16 cellular contexts compared by ENCODE assay signal in the genomic region with DNA sequence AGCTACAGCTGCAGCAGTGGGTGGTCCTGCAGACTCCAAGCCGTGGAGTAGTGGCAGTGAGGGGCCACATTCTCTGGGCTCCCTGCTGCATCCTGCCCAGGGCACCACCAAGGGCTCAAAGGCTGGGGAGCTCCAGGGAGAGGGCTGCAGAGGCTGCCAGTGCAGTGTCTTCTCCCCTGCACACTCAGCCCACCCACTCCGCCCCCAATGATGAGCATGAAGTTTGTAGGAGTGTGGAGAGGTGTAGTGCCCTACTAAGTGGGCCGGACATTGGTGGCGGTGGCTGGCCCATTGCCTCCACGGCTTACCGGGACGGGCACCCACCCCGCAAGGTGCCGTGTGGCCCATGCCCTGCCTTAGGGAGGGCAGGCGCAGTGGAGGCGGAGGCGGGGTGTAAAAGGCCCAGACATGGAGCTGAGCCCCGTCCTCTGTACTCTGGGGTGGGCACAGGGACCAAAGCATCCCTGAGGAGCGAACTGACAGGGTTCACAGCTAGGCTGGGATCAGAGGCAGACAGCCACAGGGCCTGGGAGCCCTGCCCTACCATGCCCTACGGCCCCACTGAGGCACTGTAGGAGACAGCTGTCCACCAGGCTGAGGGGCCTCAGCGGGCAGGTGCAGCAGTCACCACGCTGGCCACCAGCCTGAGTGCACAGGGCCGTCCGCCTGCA.
"Had no signal": no experiment of that assay in that cellular context is flagged by ENCODE, and none has a peak within 500 bp of the region (broad histone marks: within the 10 kb centered on the region; RNA-seq: fewer than 3 reads in every experiment).

No MANE protein-coding gene starts in this region.

- H3K27me3 ChIP-seq: gastrocnemius medialis had no signal

- H3K9me3 ChIP-seq: gastrocnemius medialis, prostate gland had no signal

- H3K27ac Mint-ChIP-seq: activated CD8-positive, alpha-beta memory T cell treated with anti-CD3 and anti-CD28 coated beads, Interleukin-2, amount 10 ng/mL, durations not matched to agents 7 days and 5 days; activated naive CD8-positive, alpha-beta T cell; naive B cell; stimulated activated naive CD8-positive, alpha-beta T cell treated with anti-CD3 and anti-CD28 coated beads, Interleukin-15, Interleukin-2, amounts not matched to agents 100 ng/mL and 50 ng/mL, for 24 hours; T-helper 17 cell had no signal

- H3K27ac ChIP-seq: gastrocnemius medialis, prostate gland had no signal

- H3K9me3 Mint-ChIP-seq: activated T-cell treated with anti-CD3 and anti-CD28 coated beads, Interleukin-2, amount 50 U/mL, for 4 hours had no signal

- H3K36me3 ChIP-seq: gastrocnemius medialis, prostate gland had no signal

- DNase-seq: activated CD4-positive, alpha-beta T cell treated with anti-CD3 and anti-CD28 coated beads for 1 hour; activated CD4-positive, alpha-beta T cell treated with anti-CD3 and anti-CD28 coated beads, Interleukin-2, amount 50 U/mL, for 48 hours; activated CD8-positive, alpha-beta memory T cell treated with anti-CD3 and anti-CD28 coated beads, Interleukin-2, amount 10 ng/mL, durations not matched to agents 7 days and 5 days; activated gamma-delta T cell; activated T-cell treated with anti-CD3 and anti-CD28 coated beads, Interleukin-2, amount 50 U/mL, for 4 hours; amygdala; gastrocnemius medialis; midbrain; naive B cell; nucleus accumbens; stimulated activated CD4-positive, alpha-beta T cell treated with anti-CD3 and anti-CD28 coated beads, Interleukin-4, amount 100 ng/mL, for 1 hour; stimulated activated CD8-positive, alpha-beta memory T cell treated with anti-CD3 and anti-CD28 coated beads, Interleukin-4, amount 100 ng/mL, for 48 hours; T-helper 17 cell had no signal

- H3K36me3 Mint-ChIP-seq: activated CD8-positive, alpha-beta memory T cell treated with anti-CD3 and anti-CD28 coated beads, Interleukin-2, amount 10 ng/mL, durations not matched to agents 7 days and 5 days; activated naive CD8-positive, alpha-beta T cell had no signal

- H3K27me3 Mint-ChIP-seq: activated naive CD8-positive, alpha-beta T cell; stimulated activated naive CD8-positive, alpha-beta T cell treated with anti-CD3 and anti-CD28 coated beads, Interleukin-15, Interleukin-2, amounts not matched to agents 100 ng/mL and 50 ng/mL, for 24 hours; T-helper 17 cell had no signal

- ATAC-seq: activated CD8-positive, alpha-beta memory T cell treated with anti-CD3 and anti-CD28 coated beads, Interleukin-2, amount 10 ng/mL, durations not matched to agents 7 days and 5 days; activated T-cell treated with anti-CD3 and anti-CD28 coated beads, Interleukin-2, amount 50 U/mL, for 4 hours; gastrocnemius medialis; T-helper 17 cell had no signal

- H3K4me1 Mint-ChIP-seq: activated CD8-positive, alpha-beta memory T cell treated with anti-CD3 and anti-CD28 coated beads, Interleukin-2, amount 10 ng/mL, durations not matched to agents 7 days and 5 days had no signal

- H3K4me3 Mint-ChIP-seq: activated CD8-positive, alpha-beta memory T cell treated with anti-CD3 and anti-CD28 coated beads, Interleukin-2, amount 10 ng/mL, durations not matched to agents 7 days and 5 days; activated naive CD8-positive, alpha-beta T cell; activated T-cell treated with anti-CD3 and anti-CD28 coated beads, Interleukin-2, amount 50 U/mL, for 4 hours; naive B cell; stimulated activated naive CD8-positive, alpha-beta T cell treated with anti-CD3 and anti-CD28 coated beads, Interleukin-15, Interleukin-2, amounts not matched to agents 100 ng/mL and 50 ng/mL, for 24 hours; T-helper 17 cell had no signal

- H3K4me3 ChIP-seq: gastrocnemius medialis, prostate gland had no signal
